In the genomic region with DNA sequence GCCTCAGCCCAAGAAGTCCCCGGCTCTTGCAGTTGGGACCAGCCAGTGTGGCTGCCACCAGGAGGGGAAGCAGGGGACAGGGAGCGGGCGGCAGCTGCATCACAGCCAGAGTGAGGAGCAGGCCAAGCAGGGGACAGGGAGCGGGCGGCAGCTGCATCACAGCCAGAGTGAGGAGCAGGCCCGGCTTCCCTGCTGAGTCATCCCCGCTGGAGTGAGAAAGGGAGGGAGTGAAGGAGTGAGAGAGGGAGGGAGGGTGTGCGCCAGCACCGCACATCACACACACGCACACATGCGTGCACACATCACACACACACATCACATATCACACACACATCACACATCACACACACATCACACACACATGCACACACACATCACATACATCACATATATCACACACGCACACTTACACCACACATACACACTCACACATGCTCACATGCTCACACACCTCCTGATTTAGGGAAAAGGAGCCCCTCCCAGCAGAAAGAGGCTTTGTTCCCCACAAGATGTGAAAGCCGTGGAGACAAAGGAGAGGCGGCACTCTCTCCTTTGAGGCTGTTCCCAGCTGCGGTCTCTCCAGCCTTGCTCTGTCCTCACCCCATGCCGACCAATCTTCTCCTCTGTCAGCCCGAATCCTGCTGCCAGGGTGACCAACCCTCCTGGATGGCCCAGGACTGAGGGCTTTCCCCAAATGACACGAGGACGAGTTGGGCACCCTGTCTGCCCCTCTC, we compare ENCODE assay signal across 9 cellular contexts. TPM values are rescaled to one million over a fixed set of nuclear protein-coding genes. Genes with fewer than 3 reads are reported as not detected.
DNase-seq lines count a peak whose midpoint lies in the region; ATAC-seq and TF ChIP-seq lines count a peak whose summit lies in the region.
"Had no signal": no experiment of that assay in that cellular context is flagged by ENCODE, and none has a peak within 500 bp of the region (broad histone marks: within the 10 kb centered on the region; RNA-seq: fewer than 3 reads in every experiment).

No MANE protein-coding gene starts in this region.

- DNase-seq in ACHN (peak; percentile 45), IMR-90 (peak; percentile 71), iris pigment epithelial cell (ENCODE audit: low read depth) (peak; percentile 61), KG1 (lab: John Stamatoyannopoulos, UW) (no peak), GOT3 (lab: John Stamatoyannopoulos, UW) (no peak)
- DNase-seq: GDM1 had no signal

- POLR2A ChIA-PET in IMR-90 (lab: Charles Lee; ENCODE audit: unreplicated experiment), result interaction anchor here (0.7 kb wide), 1 partner anchor 9 kb away, joined by 5 read pairs; no protein-coding TSS in a partner anchor

- in situ Hi-C loops in ACHN (cut with HindIII; ENCODE audit: low pct_ligation_motif_present, low pct_unique_long_range_greater_than_20kb, low sequenced_read_pairs), result no loop called here
- in situ Hi-C loops in IMR-90 (cut with MboI; ENCODE audit: low sequenced_read_pairs), result no loop called here

- H3K27me3 ChIP-seq in IMR-90 (ENCODE audit: control insufficient read depth, insufficient read depth, low read length), result peaks cover 30% of the 10 kb centered on the region

- peak overlapping the region in 1 of 2 experiments; percentile 75; a peak in 1 of 4 replicates for H4K8ac ChIP-seq in IMR-90 (ENCODE audit: low read depth in 2 of 2, low read length in 2 of 2)

- no peak for TF ChIP-seq CTCF in IMR-90 (conservative IDR thresholded peaks at IDR 0.05; ENCODE audit: low read depth, low read length)

- 0 out of 2 replicates have a peak, but pooled peaks cover 5% of the 10 kb centered on the region for H3K9me1 ChIP-seq in IMR-90 (ENCODE audit: insufficient read depth, low read length)

- no peak for TF ChIP-seq RAD21 in IMR-90 (IDR thresholded peaks at IDR 0.05; ENCODE audit: low read length)

- H3K4ac ChIP-seq in IMR-90 (ENCODE audit: low read depth, low read length), result peak overlapping the region; percentile 69

- H3K4me2 ChIP-seq in IMR-90 (ENCODE audit: low read depth, low read length), result peak overlapping the region; percentile 54

- ATAC-seq in IMR-90 (ENCODE audit: low read depth) (peak; percentile 99), HG03565 (IDR thresholded peaks at IDR 0.05; ENCODE audit: unreplicated experiment) (no peak), GM19328 (IDR thresholded peaks at IDR 0.05; ENCODE audit: unreplicated experiment) (no peak)

- peaks cover 6% of the 10 kb centered on the region; the same call in 1 of the 2 replicates for H3K4me1 ChIP-seq in IMR-90 (ENCODE audit: control insufficient read depth, insufficient read depth, low read length)

- H3K4me3 ChIP-seq in IMR-90 (ENCODE audit: insufficient read depth, low read depth, low read length), result no peak overlapping the region

- CTCF ChIA-PET in IMR-90 (lab: Yijun Ruan, JAX), result no interaction called here

- WGBS in IMR-90 (ENCODE audit: extremely low coverage in 2 of 2, insufficient read length in 1 of 2), 2 experiments, result 5% methylated on average over 3 of the region's 19 CpGs; no CpG with 5 or more reads in 1 of the 2 experiments

- H2BK15ac ChIP-seq in IMR-90 (ENCODE audit: low read depth, low read length), result peak overlapping the region; percentile 67; the same call in 2 of the 3 replicates

- peak overlapping the region; percentile 76 for H2AK9ac ChIP-seq in IMR-90 (replicated peaks; ENCODE audit: low read depth, low read length, poor library complexity)

- 0 out of 2 replicates have a peak overlapping the region, but pooled peaks have one; percentile 48 for H3K23ac ChIP-seq in IMR-90 (ENCODE audit: low read depth, low read length)

- H3K79me1 ChIP-seq in IMR-90 (ENCODE audit: low read depth in 1 of 2, low read length in 2 of 2), result no peaks in the 10 kb centered on the region

- H2BK20ac ChIP-seq in IMR-90 (ENCODE audit: low read depth, low read length), result peak overlapping the region; percentile 16; the same call in 1 of the 2 replicates

- peak overlapping the region; percentile 1; the same call in 1 of the 2 replicates for H3K9ac ChIP-seq in IMR-90 (ENCODE audit: low read depth, low read length)

- no peak overlapping the region; the same call in 1 of the 2 replicates for H4K91ac ChIP-seq in IMR-90 (ENCODE audit: insufficient read depth, low read depth, low read length)

- H3K14ac ChIP-seq in IMR-90 (replicated peaks; ENCODE audit: low read depth, low read length), result peak overlapping the region; percentile 20; the same call in 1 of the 2 replicates

- H2BK120ac ChIP-seq in IMR-90 (ENCODE audit: low read depth, low read length), result peak overlapping the region; percentile 16; the same call in 1 of the 2 replicates

- dilution Hi-C loops in IMR-90 (cut with HindIII; ENCODE audit: low sequenced_read_pairs, unreplicated experiment), result no loop called here

- BruUV-seq in IMR-90 (replicated peaks; lab: Mats Ljungman, UMichigan), result no TSS peak

- H3K36me3 ChIP-seq in IMR-90 (ENCODE audit: control insufficient read depth, insufficient read depth, low read length), result no peaks in the 10 kb centered on the region

- intact Hi-C loops in IMR-90 (cut with micrococcal nuclease), result loop anchor here (10.0 kb wide), 1 partner anchor 296 kb away; a partner anchor contains a TSS

- no peak overlapping the region for H3K56ac ChIP-seq in IMR-90 (ENCODE audit: extremely low read depth, insufficient read depth, low read length)

- no peak overlapping the region for H3K27ac ChIP-seq in IMR-90 (ENCODE audit: insufficient read depth, low read length)
- peak overlapping the region; percentile 86 for H3K27ac ChIP-seq in angular gyrus (ENCODE audit: low read depth, low read length)

- H4K20me1 ChIP-seq in IMR-90 (ENCODE audit: insufficient read depth, low read length), result peaks cover 4% of the 10 kb centered on the region

- TF ChIP-seq POLR2A in IMR-90 (IDR thresholded peaks at IDR 0.05; ENCODE audit: low read depth, low read length), result no peak

- no peaks in the 10 kb centered on the region for H3K9me3 ChIP-seq in IMR-90 (ENCODE audit: control insufficient read depth, insufficient read depth, low read length)

- peak overlapping the region; percentile 37 for H2BK5ac ChIP-seq in IMR-90 (ENCODE audit: low read depth, low read length, poor library complexity, severe bottlenecking)

- peak overlapping the region; percentile 91 for H2AFZ ChIP-seq in IMR-90 (replicated peaks; ENCODE audit: low read length, poor library complexity)

- peak overlapping the region; percentile 99 for H2AK5ac ChIP-seq in IMR-90 (ENCODE audit: low read depth, low read length)

- peak overlapping the region; percentile 13 for H3K18ac ChIP-seq in IMR-90 (ENCODE audit: low read depth, low read length)

- H4K5ac ChIP-seq in IMR-90 (ENCODE audit: low read depth, low read length), result no peak overlapping the region; the same call in 1 of the 2 replicates

TF ChIP-seq in IMR-90, 13 proteins besides CTCF, POLR2A, EP300 and RAD21:
- TF ChIP-seq MAFK (IDR thresholded peaks at IDR 0.05; ENCODE audit: low read depth, low read length) (no peak; the same call in 1 of the 2 replicates), NFE2L2 (IDR thresholded peaks at IDR 0.05; ENCODE audit: low read depth, low read length) (peak; percentile 85), RCOR1 (IDR thresholded peaks at IDR 0.05; ENCODE audit: insufficient replicate concordance, low read length) (no peak), RFX5 (IDR thresholded peaks at IDR 0.05; ENCODE audit: low read depth, low read length) (no peak), CEBPB (IDR thresholded peaks at IDR 0.05; ENCODE audit: low read depth, low read length) (no peak), BHLHE40 (IDR thresholded peaks at IDR 0.05; ENCODE audit: low read depth, low read length) (no peak), MXI1 (IDR thresholded peaks at IDR 0.05; ENCODE audit: borderline replicate concordance, low read depth, low read length) (no peak), FOS (IDR thresholded peaks at IDR 0.05; ENCODE audit: low read depth, low read length) (peak; percentile 55; the same call in 1 of the 2 replicates), CHD1 (IDR thresholded peaks at IDR 0.05; ENCODE audit: low read depth, low read length) (no peak), MAZ (IDR thresholded peaks at IDR 0.05; ENCODE audit: borderline replicate concordance, low read depth, low read length) (peak; percentile 87; the same call in 1 of the 2 replicates), SMC3 (IDR thresholded peaks at IDR 0.05; ENCODE audit: low read depth, low read length) (no peak)
- TF ChIP-seq, protein P1, sequence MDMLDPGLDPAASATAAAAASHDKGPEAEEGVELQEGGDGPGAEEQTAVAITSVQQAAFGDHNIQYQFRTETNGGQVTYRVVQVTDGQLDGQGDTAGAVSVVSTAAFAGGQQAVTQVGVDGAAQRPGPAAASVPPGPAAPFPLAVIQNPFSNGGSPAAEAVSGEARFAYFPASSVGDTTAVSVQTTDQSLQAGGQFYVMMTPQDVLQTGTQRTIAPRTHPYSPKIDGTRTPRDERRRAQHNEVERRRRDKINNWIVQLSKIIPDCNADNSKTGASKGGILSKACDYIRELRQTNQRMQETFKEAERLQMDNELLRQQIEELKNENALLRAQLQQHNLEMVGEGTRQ (IDR thresholded peaks at IDR 0.05; ENCODE audit: low read depth, low read length), result no peak
- TF ChIP-seq, protein P2, sequence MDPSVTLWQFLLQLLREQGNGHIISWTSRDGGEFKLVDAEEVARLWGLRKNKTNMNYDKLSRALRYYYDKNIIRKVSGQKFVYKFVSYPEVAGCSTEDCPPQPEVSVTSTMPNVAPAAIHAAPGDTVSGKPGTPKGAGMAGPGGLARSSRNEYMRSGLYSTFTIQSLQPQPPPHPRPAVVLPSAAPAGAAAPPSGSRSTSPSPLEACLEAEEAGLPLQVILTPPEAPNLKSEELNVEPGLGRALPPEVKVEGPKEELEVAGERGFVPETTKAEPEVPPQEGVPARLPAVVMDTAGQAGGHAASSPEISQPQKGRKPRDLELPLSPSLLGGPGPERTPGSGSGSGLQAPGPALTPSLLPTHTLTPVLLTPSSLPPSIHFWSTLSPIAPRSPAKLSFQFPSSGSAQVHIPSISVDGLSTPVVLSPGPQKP (IDR thresholded peaks at IDR 0.05; ENCODE audit: borderline replicate concordance, low read depth, low read length), result no peak

RNA-seq across cellular contexts. Expression of a gene that starts 16.8 kb away (rescaled TPM):
- not detected in 2 replicates for total RNA-seq in IMR-90 (2012; rRNA removed)
- polyA plus RNA-seq in IMR-90 (2012; rRNA removed), result not detected in 2 replicates
- polyA plus RNA-seq in IMR-90 (2012; cell fraction: cytosol; rRNA removed), result not detected in 2 replicates
- polyA plus RNA-seq in IMR-90 (2012; cell fraction: nucleus; rRNA removed; ENCODE audit: low replicate concordance), result not detected in 2 replicates

RNA-seq across cellular contexts. Expression of a gene that starts 23.3 kb away (rescaled TPM):
- total RNA-seq in IMR-90 (2012; rRNA removed), result under 0.01 TPM in 1 of 2 replicates, not detected in the other
- not detected in 2 replicates for polyA plus RNA-seq in IMR-90 (2012; rRNA removed)
- 0.01 TPM in 1 of 2 replicates, not detected in the other for polyA plus RNA-seq in IMR-90 (2012; cell fraction: cytosol; rRNA removed)
- 0.03 TPM in 1 of 2 replicates, not detected in the other for polyA plus RNA-seq in IMR-90 (2012; cell fraction: nucleus; rRNA removed; ENCODE audit: low replicate concordance)

Comparison
In these comparisons a context has a peak if more than half of its experiments do, and no peak if none do; other contexts are left out.
1. DNase-seq: peak in ACHN (single experiment), IMR-90 (single experiment) and iris pigment epithelial cell (single experiment); none in KG1 (single experiment) and GOT3 (single experiment).